ENCODE assay signal across 27 cellular contexts in genomic region chr18:24259869-24260662, GRCh38.
"Had no signal": no experiment of that assay in that cellular context is flagged by ENCODE, and none has a peak within 500 bp of the region (broad histone marks: within the 10 kb centered on the region; RNA-seq: fewer than 3 reads in every experiment).

No MANE protein-coding gene starts in this region.

- FAIRE-seq: colon, kidney, pancreas, urothelium cell line had no signal

- DNase-seq: erythroblast; foreskin melanocyte; head of caudate nucleus; kidney; left cardiac atrium; left ventricle myocardium inferior; lower lobe of right lung; mesenchymal stem cell; midbrain; naive B cell; occipital lobe; pancreas; retina; right lobe of liver; spleen; stimulated activated CD4-positive, alpha-beta T cell treated with anti-CD3 and anti-CD28 coated beads, Interleukin-15, amount 100 ng/mL, for 24 hours; stimulated activated CD4-positive, alpha-beta T cell treated with anti-CD3 and anti-CD28 coated beads, Interleukin-1b, Interleukin-23, amount 100 ng/mL, for 48 hours; stimulated activated CD4-positive, alpha-beta T cell treated with anti-CD3 and anti-CD28 coated beads, Interleukin-4, amount 100 ng/mL, for 24 hours; stimulated activated naive CD8-positive, alpha-beta T cell treated with anti-CD3 and anti-CD28 coated beads, Interleukin-15, amount 100 ng/mL, for 72 hours; substantia nigra had no signal

- H2AFZ ChIP-seq: hepatocyte had no signal

- H3K4me3 Mint-ChIP-seq: dendritic cell treated with granulocyte-macrophage colony-stimulating factor and Interleukin-4, amounts not matched to agents 40 ng/mL and 50 ng/mL, for 4 days; naive B cell; nephron; stimulated activated memory B cell treated with anti-CD40 and anti-IgM and Interleukin-4, amounts not matched to agents 10 μg/mL and 1 μg/mL and 100 μg/mL, for 72 hours; stimulated activated naive CD8-positive, alpha-beta T cell treated with anti-CD3 and anti-CD28 coated beads, Interleukin-15, amount 100 ng/mL, for 72 hours had no signal

- H3K9me3 Mint-ChIP-seq: dendritic cell treated with granulocyte-macrophage colony-stimulating factor and Interleukin-4, amounts not matched to agents 40 ng/mL and 50 ng/mL, for 4 days; stimulated activated memory B cell treated with anti-CD40 and anti-IgM and Interleukin-4, amounts not matched to agents 10 μg/mL and 1 μg/mL and 100 μg/mL, for 72 hours; stimulated activated naive CD8-positive, alpha-beta T cell treated with anti-CD3 and anti-CD28 coated beads, Interleukin-15, amount 100 ng/mL, for 72 hours had no signal

- H3K4me3 ChIP-seq: hepatocyte, left ventricle myocardium inferior, lower lobe of right lung, pancreas, right lobe of liver, spleen had no signal

- H3K27ac Mint-ChIP-seq: dendritic cell treated with granulocyte-macrophage colony-stimulating factor and Interleukin-4, amounts not matched to agents 40 ng/mL and 50 ng/mL, for 4 days; nephron; progenitor cell of endocrine pancreas; stimulated activated memory B cell treated with anti-CD40 and anti-IgM and Interleukin-4, amounts not matched to agents 10 μg/mL and 1 μg/mL and 100 μg/mL, for 72 hours; stimulated activated naive CD8-positive, alpha-beta T cell treated with anti-CD3 and anti-CD28 coated beads, Interleukin-15, amount 100 ng/mL, for 72 hours had no signal

- H3K36me3 Mint-ChIP-seq: naive B cell; stimulated activated memory B cell treated with anti-CD40 and anti-IgM and Interleukin-4, amounts not matched to agents 10 μg/mL and 1 μg/mL and 100 μg/mL, for 72 hours had no signal

- H3K4me1 Mint-ChIP-seq: naive B cell; nephron; stimulated activated memory B cell treated with anti-CD40 and anti-IgM and Interleukin-4, amounts not matched to agents 10 μg/mL and 1 μg/mL and 100 μg/mL, for 72 hours; stimulated activated naive CD8-positive, alpha-beta T cell treated with anti-CD3 and anti-CD28 coated beads, Interleukin-15, amount 100 ng/mL, for 72 hours had no signal

- H3K27me3 ChIP-seq: hepatocyte, pancreas, right lobe of liver, spleen had no signal

- H3K36me3 ChIP-seq: left ventricle myocardium inferior, lower lobe of right lung, pancreas, right lobe of liver, spleen had no signal

- H3K27ac ChIP-seq: hepatocyte, lower lobe of right lung, pancreas, right lobe of liver, spleen had no signal

- ATAC-seq: left cardiac atrium; lower lobe of right lung; pancreas; right lobe of liver; stimulated activated memory B cell treated with anti-CD40 and anti-IgM and Interleukin-4, amounts not matched to agents 10 μg/mL and 1 μg/mL and 100 μg/mL, for 72 hours; stimulated activated naive CD8-positive, alpha-beta T cell treated with anti-CD3 and anti-CD28 coated beads, Interleukin-15, amount 100 ng/mL, for 72 hours had no signal

- H3K9me3 ChIP-seq: pancreas, right lobe of liver had no signal

- H3K27me3 Mint-ChIP-seq: dendritic cell treated with granulocyte-macrophage colony-stimulating factor and Interleukin-4, amounts not matched to agents 40 ng/mL and 50 ng/mL, for 4 days; naive B cell; progenitor cell of endocrine pancreas; stimulated activated naive CD8-positive, alpha-beta T cell treated with anti-CD3 and anti-CD28 coated beads, Interleukin-15, amount 100 ng/mL, for 72 hours had no signal

- H3K4me2 ChIP-seq: hepatocyte had no signal

- H3K4me1 ChIP-seq: pancreas, right lobe of liver, spleen had no signal
